In genomic region chr4:115272185-115272584, GRCh38 we compare ENCODE assay signal across 2 cellular contexts.
TF ChIP-seq lines count a peak whose summit lies in the region.

No MANE protein-coding gene starts in this region.

TF ChIP-seq in GM12878, 131 proteins besides CTCF, POLR2A, EP300 and RAD21 (continued from another document):
- TF ChIP-seq E2F8 (IDR thresholded peaks at IDR 0.05; ENCODE audit: low read depth, partially characterized antibody) = no peak
- no peak for TF ChIP-seq HDAC2 (IDR thresholded peaks at IDR 0.05)

TF ChIP-seq in SK-N-SH, 30 proteins besides CTCF, POLR2A, EP300 and RAD21 (continued from another document):
- TF ChIP-seq MAX (IDR thresholded peaks at IDR 0.05; ENCODE audit: low read depth) = no peak
- no peak for TF ChIP-seq MXI1 (IDR thresholded peaks at IDR 0.05; ENCODE audit: low read depth, low read length)
- no peak for TF ChIP-seq RFX5 (IDR thresholded peaks at IDR 0.05; ENCODE audit: low read length)
- TF ChIP-seq IRF3 (IDR thresholded peaks at IDR 0.05; ENCODE audit: low read depth, low read length) = no peak
- no peak for TF ChIP-seq YY1 (IDR thresholded peaks at IDR 0.05; ENCODE audit: low read depth)
- TF ChIP-seq NFIC (IDR thresholded peaks at IDR 0.05; ENCODE audit: borderline replicate concordance) = no peak
- TF ChIP-seq PBX3 (IDR thresholded peaks at IDR 0.05) = no peak
- no peak for TF ChIP-seq USF2 (IDR thresholded peaks at IDR 0.05; ENCODE audit: borderline replicate concordance, low read depth, low read length)
- no peak for TF ChIP-seq JUND (IDR thresholded peaks at IDR 0.05)
- TF ChIP-seq SMC3 (IDR thresholded peaks at IDR 0.05; ENCODE audit: low read depth, low read length) = no peak
- TF ChIP-seq SIN3A (IDR thresholded peaks at IDR 0.05; ENCODE audit: borderline replicate concordance, low read depth, low read length) = no peak
- TF ChIP-seq EZH2phosphoT487 (IDR thresholded peaks at IDR 0.05; ENCODE audit: borderline replicate concordance, low read depth) = no peak
